ENCODE assay signal across 8 cellular contexts in genomic region chr10:75111906-75112703, GRCh38. TPM values are rescaled to one million over a fixed set of nuclear protein-coding genes. Genes with fewer than 3 reads are reported as not detected.
DNase-seq lines count a peak whose midpoint lies in the region; ATAC-seq, FAIRE-seq and TF ChIP-seq lines count a peak whose summit lies in the region.

No MANE protein-coding gene starts in this region.

- peaks cover 0 to 3% (median 3%) of the 10 kb centered on the region in 3 donors for H3K27me3 Mint-ChIP-seq in CD14-positive monocyte (ENCODE audit: low read depth in 3 of 3)

- H3K27ac ChIP-seq in vagina, result peak overlapping the region; percentile 99

- peak; percentile 19 for ATAC-seq in GM19324 (IDR thresholded peaks at IDR 0.05; ENCODE audit: low FRiP score, unreplicated experiment)
- peak; percentile 33 for ATAC-seq in HG03432 (IDR thresholded peaks at IDR 0.05; ENCODE audit: unreplicated experiment)
- peak; percentile 38 to 47 for ATAC-seq in activated naive CD4-positive, alpha-beta T cell treated with anti-CD3 and anti-CD28 coated beads, Interleukin-2, amount 50 U/mL, for 72 hours

- no peaks in the 10 kb centered on the region for H3K27me3 ChIP-seq in vagina

- no peaks in the 10 kb centered on the region for H3K9me3 Mint-ChIP-seq in CD14-positive monocyte
- H3K9me3 Mint-ChIP-seq in activated naive CD4-positive, alpha-beta T cell treated with anti-CD3 and anti-CD28 coated beads, Interleukin-2, amount 50 U/mL, for 72 hours, result peaks cover 0 to 8% of the 10 kb centered on the region in 2 donors

- peak overlapping the region; percentile 98 to 100 (median 99) for H3K27ac Mint-ChIP-seq in CD14-positive monocyte
- H3K27ac Mint-ChIP-seq in activated naive CD4-positive, alpha-beta T cell treated with anti-CD3 and anti-CD28 coated beads, Interleukin-2, amount 50 U/mL, for 72 hours, result peak overlapping the region; percentile 97 to 99

- intact Hi-C loops in CD14-positive monocyte (cut with micrococcal nuclease), result loop anchor here (5.0 to 10.0 kb wide), 3 partner anchors 100 to 287 kb away; partner anchors contain the start of genes KAT6B (in 1 of the 2) and VDAC2 (in 1 of the 2)
- intact Hi-C loops in head of caudate nucleus (cut with DNase I), result loop anchor here (2.0 to 5.0 kb wide), 2 partner anchors 99 to 120 kb away; partner anchors contain the start of gene VDAC2
- intact Hi-C loops in vagina (cut with DNase I), result loop anchor here (5.0 kb wide), 1 partner anchor 120 kb away; no protein-coding TSS in a partner anchor

- H3K4me3 ChIP-seq in vagina, result peak overlapping the region; percentile 60 to 98

- H3K36me3 Mint-ChIP-seq in CD14-positive monocyte, result peaks cover 4 to 8% of the 10 kb centered on the region in 2 donors
- peaks cover 8% of the 10 kb centered on the region in 2 donors for H3K36me3 Mint-ChIP-seq in activated naive CD4-positive, alpha-beta T cell treated with anti-CD3 and anti-CD28 coated beads, Interleukin-2, amount 50 U/mL, for 72 hours

- H3K4me1 ChIP-seq in vagina, result peaks cover 54% of the 10 kb centered on the region

- peak overlapping the region; percentile 99 to 100 for H3K4me3 Mint-ChIP-seq in CD14-positive monocyte

- H3K4me1 Mint-ChIP-seq in CD14-positive monocyte, result peaks cover 55% of the 10 kb centered on the region

- no peak for DNase-seq in CD14-positive monocyte (ENCODE audit: low spot score)
- DNase-seq in RCC 7860 (ENCODE audit: low spot score), result peak; percentile 24
- DNase-seq in activated naive CD4-positive, alpha-beta T cell treated with anti-CD3 and anti-CD28 coated beads, Interleukin-2, amount 50 U/mL, for 72 hours (ENCODE audit: low spot score in 2 of 2), result peak in 1 of 2 donors; percentile 49
- peak in 40 of 42 donors; percentile 20 to 70 (median 47) for DNase-seq in head of caudate nucleus
- peak in 36 of 56 donors; percentile 13 to 75 (median 53) for DNase-seq in nucleus accumbens (lab: John Stamatoyannopoulos, UW)
- DNase-seq in vagina (ENCODE audit: extremely low spot score in 2 of 2), result no peak

- no peaks in the 10 kb centered on the region for H3K36me3 ChIP-seq in vagina

- FAIRE-seq in RCC 7860 (lab: Jason Lieb, UNC), result peak; percentile 51

- H3K9me3 ChIP-seq in vagina, result no peaks in the 10 kb centered on the region

- TF ChIP-seq POLR2A in vagina (IDR thresholded peaks at IDR 0.05), result no peak

- TF ChIP-seq CTCF in CD14-positive monocyte (IDR thresholded peaks at IDR 0.05), result no peak
- no peak for TF ChIP-seq CTCF in vagina (IDR thresholded peaks at IDR 0.05)

RNA-seq across cellular contexts. Expression of gene SAMD8, which starts 0.6 kb away (rescaled TPM):
- polyA plus RNA-seq in CD14-positive monocyte, result 10 to 100 TPM; 13.0 to 13.7 TPM
- 10 to 100 TPM; 24.9 to 32.2 TPM for total RNA-seq in activated naive CD4-positive, alpha-beta T cell treated with anti-CD3 and anti-CD28 coated beads, Interleukin-2, amount 50 U/mL, for 72 hours
- 42.7 TPM for total RNA-seq in vagina

Comparison
In these comparisons a context has a peak if more than half of its experiments do, and no peak if none do; other contexts are left out.
1. DNase-seq: peak in RCC 7860 (single experiment), head of caudate nucleus (40 of 42) and nucleus accumbens (36 of 56); none in CD14-positive monocyte (single experiment) and vagina (0 of 2).
2. Peak in every context shown above with its lines, with median percentiles within 50 percentile points of each other: ATAC-seq.